Comparison of ENCODE assay signal across 8 cellular contexts in the genomic region with DNA sequence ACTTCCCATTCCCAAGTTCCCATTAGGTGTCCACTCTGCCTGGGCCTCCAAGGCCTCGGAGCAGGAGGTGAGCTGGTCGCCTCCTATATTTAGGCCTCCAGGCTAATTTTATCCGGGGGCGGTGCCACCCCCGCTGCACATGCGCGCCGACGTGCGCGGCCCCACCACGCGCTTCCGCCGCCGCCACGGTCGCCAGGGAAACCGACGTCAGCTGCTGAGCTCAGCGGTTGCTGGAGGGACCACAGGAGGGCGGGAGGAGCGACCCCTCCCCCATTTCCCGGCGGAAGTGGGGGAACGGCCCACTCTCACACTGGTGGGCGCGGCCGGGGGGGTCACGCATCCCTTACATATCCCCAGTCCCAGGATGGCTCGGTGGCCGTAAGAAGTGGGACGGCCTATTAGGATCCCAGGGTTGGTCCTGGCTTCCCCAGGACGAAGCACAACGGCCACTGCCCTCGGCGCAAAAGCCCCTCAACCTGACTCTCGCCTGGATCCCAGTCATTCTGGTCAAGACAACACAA.
DNase-seq lines count a peak whose midpoint lies in the region; FAIRE-seq and TF ChIP-seq lines count a peak whose summit lies in the region.

No MANE protein-coding gene starts in this region.

- no peaks in the 10 kb centered on the region for H3K27me3 ChIP-seq in layer of hippocampus (ENCODE audit: control insufficient read depth, insufficient read depth, low read length)

- DNase-seq in EL = peak; percentile 83
- DNase-seq in H54 (ENCODE audit: insufficient read length, low spot score) = no peak
- peak; percentile 42 for DNase-seq in NCI-H128 (lab: John Stamatoyannopoulos, UW; ENCODE audit: unreplicated experiment)
- peak; percentile 87 to 88 for DNase-seq in activated CD4-positive, alpha-beta T cell treated with anti-CD3 and anti-CD28 coated beads for 4 hours
- peak; percentile 96 for DNase-seq in choroid plexus epithelial cell (ENCODE audit: low read depth)
- DNase-seq in stimulated activated CD4-positive, alpha-beta T cell treated with anti-CD3 and anti-CD28 coated beads, Interleukin-15, amount 100 ng/mL, for 48 hours (ENCODE audit: low read depth in 2 of 2) = peak; percentile 62 to 84
- no peak for DNase-seq in RCC 7860 (ENCODE audit: low spot score)

- peak overlapping the region; percentile 100 for H3K27ac ChIP-seq in layer of hippocampus (ENCODE audit: low read depth, low read length)

- TF ChIP-seq POLR2A in H54 (IDR thresholded peaks at IDR 0.05; ENCODE audit: low read depth, low read length) = peak; percentile 38; the same call in 1 of the 2 replicates

- FAIRE-seq in H54 (lab: Jason Lieb, UNC) = no peak
- FAIRE-seq in RCC 7860 (lab: Jason Lieb, UNC) = no peak

- TF ChIP-seq CTCF in choroid plexus epithelial cell (conservative IDR thresholded peaks at IDR 0.05; ENCODE audit: low read depth, low read length) = no peak

- peak overlapping the region; percentile 94 for H3K4me3 ChIP-seq in choroid plexus epithelial cell (ENCODE audit: low read depth, low read length)

Comparison
In these comparisons a context has a peak if more than half of its experiments do, and no peak if none do; other contexts are left out.
1. DNase-seq: peak in EL (single experiment), NCI-H128 (single experiment), activated CD4-positive, alpha-beta T cell treated with anti-CD3 and anti-CD28 coated beads for 4 hours (2 of 2), choroid plexus epithelial cell (single experiment) and stimulated activated CD4-positive, alpha-beta T cell treated with anti-CD3 and anti-CD28 coated beads, Interleukin-15, amount 100 ng/mL, for 48 hours (2 of 2); none in H54 (single experiment) and RCC 7860 (single experiment).